1 cellular context compared by ENCODE assay signal in genomic region chr13:44058067-44058466, GRCh38.
TF ChIP-seq lines count a peak whose summit lies in the region.

No MANE protein-coding gene starts in this region.

TF ChIP-seq in H1, 55 proteins besides CTCF, POLR2A, EP300 and RAD21 (continued from another document):
- no peak for TF ChIP-seq CTBP2 (IDR thresholded peaks at IDR 0.05; ENCODE audit: borderline replicate concordance, insufficient read depth, insufficient read length, low read length)
- TF ChIP-seq MAX (IDR thresholded peaks at IDR 0.05): no peak
- no peak for TF ChIP-seq TAF7 (optimal IDR thresholded peaks at IDR 0.05; ENCODE audit: borderline replicate concordance, low read depth, low read length)
- no peak for TF ChIP-seq PHF8 (conservative IDR thresholded peaks at IDR 0.05; ENCODE audit: low read depth, low read length)
- no peak for TF ChIP-seq ATF2 (IDR thresholded peaks at IDR 0.05; ENCODE audit: low read length)
- TF ChIP-seq BRCA1 (IDR thresholded peaks at IDR 0.05; ENCODE audit: low read depth, low read length): no peak
